12 cellular contexts compared by ENCODE assay signal in genomic region chr3:192879346-192880031, GRCh38. TPM values are rescaled to one million over a fixed set of nuclear protein-coding genes. Genes with fewer than 3 reads are reported as not detected.
DNase-seq lines count a peak whose midpoint lies in the region; ATAC-seq, FAIRE-seq and TF ChIP-seq lines count a peak whose summit lies in the region.
"Had no signal": no experiment of that assay in that cellular context is flagged by ENCODE, and none has a peak within 500 bp of the region (broad histone marks: within the 10 kb centered on the region; RNA-seq: fewer than 3 reads in every experiment).

No MANE protein-coding gene starts in this region.

- H3K27me3 ChIP-seq in astrocyte (ENCODE audit: insufficient read depth, low read length) (no peaks in the 10 kb centered on the region), iPS DF 6.9 (ENCODE audit: control insufficient read depth, insufficient read depth, low read length) (no peaks in the 10 kb centered on the region), Peyer's patch (no peaks in the 10 kb centered on the region)
- H3K27me3 ChIP-seq: uterus had no signal

- no CpG with 5 or more reads among the region's 8 CpGs for WGBS in iPS DF 6.9 (ENCODE audit: insufficient coverage, insufficient read length)

- TF ChIP-seq CTCF in HFFc6 (IDR thresholded peaks at IDR 0.05) (no peak), astrocyte (IDR thresholded peaks at IDR 0.05; ENCODE audit: insufficient read depth, low read depth, low read length) (no peak), Peyer's patch (IDR thresholded peaks at IDR 0.05) (no peak)

- H3K79me2 ChIP-seq in astrocyte (ENCODE audit: insufficient read depth, low read length): peaks cover 53% of the 10 kb centered on the region

- H3K27ac ChIP-seq in astrocyte (ENCODE audit: low read depth, low read length) (no peak overlapping the region), iPS DF 6.9 (ENCODE audit: low read length) (no peak overlapping the region), Peyer's patch (no peak overlapping the region)
- H3K27ac ChIP-seq: skin epidermis, uterus had no signal

- peaks cover 7% of the 10 kb centered on the region for H3K27me3 Mint-ChIP-seq in HFFc6 (ENCODE audit: insufficient read depth)
- no peaks in the 10 kb centered on the region for H3K27me3 Mint-ChIP-seq in astrocyte (ENCODE audit: low read depth, unreplicated experiment)

- no peak overlapping the region for H2AFZ ChIP-seq in astrocyte (ENCODE audit: low read depth, low read length)

- no peak for TF ChIP-seq POLR2A in Peyer's patch (IDR thresholded peaks at IDR 0.05)

- H3K4me2 ChIP-seq in astrocyte (ENCODE audit: low read length): peak overlapping the region; percentile 79

- peak; percentile 88 for FAIRE-seq in astrocyte (lab: Jason Lieb, UNC)

- H3K9me3 ChIP-seq in astrocyte (ENCODE audit: insufficient read depth, low read depth, low read length): no peaks in the 10 kb centered on the region
- H3K9me3 ChIP-seq in iPS DF 6.9 (ENCODE audit: control insufficient read depth, insufficient read depth, low read length): no peaks in the 10 kb centered on the region
- H3K9me3 ChIP-seq in Peyer's patch: no peaks in the 10 kb centered on the region
- H3K9me3 ChIP-seq: uterus had no signal

- H3K27ac Mint-ChIP-seq in HFFc6: no peak overlapping the region
- no peak overlapping the region for H3K27ac Mint-ChIP-seq in astrocyte (ENCODE audit: unreplicated experiment)

- H3K36me3 Mint-ChIP-seq in HFFc6 (ENCODE audit: low read depth) (peaks cover 16% of the 10 kb centered on the region), astrocyte (ENCODE audit: low read depth, unreplicated experiment) (peaks cover 3% of the 10 kb centered on the region)

- peaks cover 47% of the 10 kb centered on the region for H3K4me1 ChIP-seq in astrocyte (ENCODE audit: insufficient read depth, low read length)
- H3K4me1 ChIP-seq in iPS DF 6.9 (ENCODE audit: control insufficient read depth, insufficient read depth, low read length): peaks cover 2% of the 10 kb centered on the region; the same call in 1 of the 2 replicates
- H3K4me1 ChIP-seq in Peyer's patch: peaks cover 0 to 7% (median 0%) of the 10 kb centered on the region in 4 donors

- no peak overlapping the region for H3K9ac ChIP-seq in astrocyte (ENCODE audit: low read length)

- DNase-seq in 8988T (peak; percentile 79), HFFc6 (peak; percentile 99), astrocyte (ENCODE audit: low read depth) (peak; percentile 99), iPS DF 6.9 (ENCODE audit: low read depth, low spot score) (peak; percentile 57), Peyer's patch (no peak), DMS153 treated with DMSO at 0.1 percent for 48 hours (lab: John Stamatoyannopoulos, UW; ENCODE audit: unreplicated experiment) (no peak), NCI-H526 treated with DMSO at 0.1 percent for 48 hours (lab: John Stamatoyannopoulos, UW) (no peak)
- DNase-seq: activated CD4-positive, alpha-beta T cell treated with anti-CD3 and anti-CD28 coated beads for 48 hours; effector CD4-positive, alpha-beta T cell had no signal

- no peak for ATAC-seq in GM18517 (IDR thresholded peaks at IDR 0.05; ENCODE audit: unreplicated experiment)

- H3K4me3 ChIP-seq in astrocyte (ENCODE audit: insufficient read depth, low read depth, low read length) (no peak overlapping the region), iPS DF 6.9 (ENCODE audit: low read length) (no peak overlapping the region), Peyer's patch (no peak overlapping the region)
- H3K4me3 ChIP-seq: skin epidermis, uterus had no signal

- H3K4me3 Mint-ChIP-seq in HFFc6 (peak overlapping the region; percentile 79), astrocyte (ENCODE audit: unreplicated experiment) (peak overlapping the region; percentile 7)

- H3K36me3 ChIP-seq in astrocyte (ENCODE audit: insufficient read depth, low read length) (no peaks in the 10 kb centered on the region), iPS DF 6.9 (ENCODE audit: control insufficient read depth, insufficient read depth, low read length) (no peaks in the 10 kb centered on the region), Peyer's patch (no peaks in the 10 kb centered on the region)
- H3K36me3 ChIP-seq: uterus had no signal

- H3K9me3 Mint-ChIP-seq in HFFc6 (no peaks in the 10 kb centered on the region), astrocyte (ENCODE audit: unreplicated experiment) (peaks cover 6% of the 10 kb centered on the region)

- H4K20me1 ChIP-seq in astrocyte (ENCODE audit: insufficient read depth, low read length): no peaks in the 10 kb centered on the region

- H3K4me1 Mint-ChIP-seq in HFFc6 (ENCODE audit: low read depth) (peaks cover 23% of the 10 kb centered on the region), astrocyte (ENCODE audit: low read depth, unreplicated experiment) (peaks cover 50% of the 10 kb centered on the region)

RNA-seq across cellular contexts. Expression of gene MB21D2, which starts 38.2 kb away (rescaled TPM):
- 10 to 100 TPM; 17.2 to 20.9 (median 19.5) TPM for total RNA-seq in HFFc6 (2021; fragmentation: NEBNext Ultra II Directional; extraction: Animal tissue kit (Norgen Biotek cat#: 25700))
- total RNA-seq in astrocyte (10.7 and 11.0 TPM in 2 replicates), Peyer's patch (10 to 100 TPM in 2 of 4 donors, 1 to 10 TPM in 2; 6.6 to 16.6 (median 13.0) TPM)

Comparison
In these comparisons a context has a peak if more than half of its experiments do, and no peak if none do; other contexts are left out.
1. DNase-seq: peak in 8988T (single experiment), HFFc6 (single experiment), astrocyte (single experiment) and iPS DF 6.9 (single experiment); none in Peyer's patch (0 of 3), DMS153 treated with DMSO at 0.1 percent for 48 hours (single experiment) and NCI-H526 treated with DMSO at 0.1 percent for 48 hours (single experiment).